ENCODE assay signal across 30 cellular contexts in genomic region chr16:77076839-77077238, GRCh38.
"Had no signal": no experiment of that assay in that cellular context is flagged by ENCODE, and none has a peak within 500 bp of the region (broad histone marks: within the 10 kb centered on the region; RNA-seq: fewer than 3 reads in every experiment).

No MANE protein-coding gene starts in this region.

- H3K9me3 Mint-ChIP-seq: activated B cell treated with CpG ODN at 0.5 μM for 24 hours; activated CD8-positive, alpha-beta T cell treated with anti-CD3 and anti-CD28 coated beads for 36 hours; activated T-cell treated with anti-CD3 and anti-CD28 coated beads, Interleukin-2, amount 50 U/mL, for 4 hours; central memory CD8-positive, alpha-beta T cell; endodermal cell; T-helper 2 cell treated with Interferon-gamma antibody and Interleukin-4, amounts not matched to agents 5 μg/mL and 100 μg/mL, for 36 hours had no signal

- H3K4me1 Mint-ChIP-seq: activated B cell treated with CpG ODN at 0.5 μM for 24 hours; activated T-helper 17 cell treated with anti-CD3 and anti-CD28 coated beads, Interleukin-2, amount 50 U/mL, for 72 hours; central memory CD8-positive, alpha-beta T cell; endodermal cell; T-helper 17 cell had no signal

- H3K4me3 Mint-ChIP-seq: activated B cell treated with CpG ODN at 0.5 μM for 24 hours; activated CD8-positive, alpha-beta T cell treated with anti-CD3 and anti-CD28 coated beads for 36 hours; activated naive CD8-positive, alpha-beta T cell; activated T-cell treated with anti-CD3 and anti-CD28 coated beads, Interleukin-2, amount 50 U/mL, for 4 hours; activated T-helper 17 cell treated with anti-CD3 and anti-CD28 coated beads, Interleukin-2, amount 50 U/mL, for 72 hours; central memory CD8-positive, alpha-beta T cell; dendritic cell treated with granulocyte-macrophage colony-stimulating factor and Interleukin-4, amounts not matched to agents 40 ng/mL and 50 ng/mL, for 4 days; endodermal cell; T-helper 17 cell; T-helper 2 cell treated with Interferon-gamma antibody and Interleukin-4, amounts not matched to agents 5 μg/mL and 100 μg/mL, for 36 hours had no signal

- H3K27me3 Mint-ChIP-seq: activated B cell treated with CpG ODN at 0.5 μM for 24 hours; activated CD8-positive, alpha-beta T cell treated with anti-CD3 and anti-CD28 coated beads for 36 hours; activated T-helper 17 cell treated with anti-CD3 and anti-CD28 coated beads, Interleukin-2, amount 50 U/mL, for 72 hours; central memory CD8-positive, alpha-beta T cell; dendritic cell treated with granulocyte-macrophage colony-stimulating factor and Interleukin-4, amounts not matched to agents 40 ng/mL and 50 ng/mL, for 4 days; T-helper 17 cell had no signal

- DNase-seq: activated B cell treated with CpG ODN at 0.5 μM for 24 hours; activated CD4-positive, alpha-beta T cell treated with anti-CD3 and anti-CD28 coated beads for 48 hours; activated CD4-positive, alpha-beta T cell treated with anti-CD3 and anti-CD28 coated beads, Interleukin-2, amount 50 U/mL, for 1 hour; activated CD4-positive, alpha-beta T cell treated with anti-CD3 and anti-CD28 coated beads, Interleukin-2, amount 50 U/mL, for 48 hours; activated CD8-positive, alpha-beta memory T cell treated with anti-CD3 and anti-CD28 coated beads for 24 hours; activated CD8-positive, alpha-beta T cell treated with anti-CD3 and anti-CD28 coated beads for 36 hours; activated effector memory CD4-positive, alpha-beta T cell treated with Interleukin-2 at 50 U/mL for 16 hours; activated gamma-delta T cell treated with Interleukin-2 at 50 U/mL for 16 hours; activated naive CD4-positive, alpha-beta T cell treated with anti-CD3 and anti-CD28 coated beads, Interleukin-2, amount 50 U/mL, for 16 hours; activated naive CD4-positive, alpha-beta T cell treated with Interleukin-2 at 50 U/mL for 16 hours; activated T-cell treated with anti-CD3 and anti-CD28 coated beads, Interleukin-2, amount 50 U/mL, for 4 hours; amniotic stem cell; anterior cingulate cortex; brain microvascular endothelial cell; dorsolateral prefrontal cortex; effector memory CD4-positive, alpha-beta T cell; endodermal cell; foreskin fibroblast; heart left ventricle; T-helper 17 cell; T1000; WERI-Rb-1 had no signal

- ATAC-seq: activated CD4-positive, CD25-positive, alpha-beta regulatory T cell treated with anti-CD3 and anti-CD28 coated beads, Interleukin-2, amount 50 U/mL, for 24 hours; activated CD8-positive, alpha-beta T cell treated with anti-CD3 and anti-CD28 coated beads for 36 hours; activated T-cell treated with anti-CD3 and anti-CD28 coated beads, Interleukin-2, amount 50 U/mL, for 4 hours; activated T-helper 17 cell treated with anti-CD3 and anti-CD28 coated beads, Interleukin-2, amount 50 U/mL, for 72 hours; esophagus mucosa; T-helper 17 cell had no signal

- H3K36me3 Mint-ChIP-seq: activated naive CD8-positive, alpha-beta T cell had no signal

- H3K4me3 ChIP-seq: coronary artery, dorsolateral prefrontal cortex, heart left ventricle had no signal

- H3K27ac Mint-ChIP-seq: activated B cell treated with CpG ODN at 0.5 μM for 24 hours; activated CD8-positive, alpha-beta T cell treated with anti-CD3 and anti-CD28 coated beads for 36 hours; activated naive CD8-positive, alpha-beta T cell; activated T-helper 17 cell treated with anti-CD3 and anti-CD28 coated beads, Interleukin-2, amount 50 U/mL, for 72 hours; dendritic cell treated with granulocyte-macrophage colony-stimulating factor and Interleukin-4, amounts not matched to agents 40 ng/mL and 50 ng/mL, for 4 days; endodermal cell; T-helper 17 cell; T-helper 2 cell treated with Interferon-gamma antibody and Interleukin-4, amounts not matched to agents 5 μg/mL and 100 μg/mL, for 36 hours had no signal
